Comparison of ENCODE assay signal across 7 cellular contexts in genomic region chr1:85884372-85885035, GRCh38.
DNase-seq lines count a peak whose midpoint lies in the region; ATAC-seq and TF ChIP-seq lines count a peak whose summit lies in the region.

No MANE protein-coding gene starts in this region.

- ATAC-seq in GM18520 (IDR thresholded peaks at IDR 0.05; ENCODE audit: unreplicated experiment): no peak

- DNase-seq in GM13976 (ENCODE audit: low spot score) (peak; percentile 26), NCI-H526 (lab: John Stamatoyannopoulos, UW) (peak; percentile 13 to 34), epidermal melanocyte (ENCODE audit: insufficient read length, low spot score) (peak; percentile 28), renal cortical epithelial cell (ENCODE audit: low read depth) (peak; percentile 68)
- no peak for DNase-seq in stimulated activated naive CD4-positive, alpha-beta T cell treated with Interleukin-2 at 50 U/mL for 16 hours (lab: John Stamatoyannopoulos, UW)
- no peak for DNase-seq in activated naive CD4-positive, alpha-beta T cell treated with anti-CD3 and anti-CD28 coated beads, Interleukin-2, amount 50 U/mL, for 16 hours

- in situ Hi-C loops in GM13976 (cut with MboI; ENCODE audit: low sequenced_read_pairs, unreplicated experiment): loop anchor here (25.0 kb wide), 1 partner anchor 572 kb away; no protein-coding TSS in a partner anchor

- TF ChIP-seq CTCF in GM13976 (IDR thresholded peaks at IDR 0.05; ENCODE audit: borderline replicate concordance, control extremely low read depth, extremely low read depth, insufficient read depth, missing control alignments): no peak

Comparison
In these comparisons a context has a peak if more than half of its experiments do, and no peak if none do; other contexts are left out.
1. DNase-seq: peak in GM13976 (single experiment), NCI-H526 (2 of 2), epidermal melanocyte (single experiment) and renal cortical epithelial cell (single experiment); none in stimulated activated naive CD4-positive, alpha-beta T cell treated with Interleukin-2 at 50 U/mL for 16 hours (single experiment) and activated naive CD4-positive, alpha-beta T cell treated with anti-CD3 and anti-CD28 coated beads, Interleukin-2, amount 50 U/mL, for 16 hours (single experiment).